In genomic region chr2:30677231-30677630, GRCh38 we compare ENCODE assay signal across 31 cellular contexts.
"Had no signal": no experiment of that assay in that cellular context is flagged by ENCODE, and none has a peak within 500 bp of the region (broad histone marks: within the 10 kb centered on the region; RNA-seq: fewer than 3 reads in every experiment).

No MANE protein-coding gene starts in this region.

- H3K4me3 Mint-ChIP-seq: activated CD4-positive, alpha-beta T cell treated with anti-CD3 and anti-CD28 coated beads, Interleukin-2, amount 10 ng/mL, durations not matched to agents 24 days and 14 days; activated CD8-positive, alpha-beta T cell treated with anti-CD3 and anti-CD28 coated beads for 36 hours; activated naive CD4-positive, alpha-beta T cell treated with anti-CD3 and anti-CD28 coated beads, Interleukin-2, amount 50 U/mL, for 24 hours; activated T-cell treated with anti-CD3 and anti-CD28 coated beads, Interleukin-2, amount 50 U/mL, for 72 hours; activated T-helper 17 cell treated with anti-CD3 and anti-CD28 coated beads, Interleukin-2, amount 50 U/mL, for 72 hours; brain had no signal

- H3K9me3 ChIP-seq: Peyer's patch, SJSA1 had no signal

- H3K36me3 ChIP-seq: MG63, Peyer's patch, SJSA1 had no signal

- H3K4me1 Mint-ChIP-seq: activated CD4-positive, alpha-beta T cell treated with anti-CD3 and anti-CD28 coated beads, Interleukin-2, amount 10 ng/mL, durations not matched to agents 24 days and 14 days; activated naive CD4-positive, alpha-beta T cell treated with anti-CD3 and anti-CD28 coated beads, Interleukin-2, amount 50 U/mL, for 24 hours; activated T-helper 17 cell treated with anti-CD3 and anti-CD28 coated beads, Interleukin-2, amount 50 U/mL, for 72 hours had no signal

- H3K27me3 ChIP-seq: MG63, Peyer's patch, SJSA1 had no signal

- FAIRE-seq: bronchial epithelial cell, TTC549 had no signal

- H3K36me3 Mint-ChIP-seq: activated naive CD4-positive, alpha-beta T cell treated with anti-CD3 and anti-CD28 coated beads, Interleukin-2, amount 50 U/mL, for 24 hours had no signal

- H3K4me1 ChIP-seq: Peyer's patch had no signal

- H3K27ac Mint-ChIP-seq: activated CD4-positive, alpha-beta T cell treated with anti-CD3 and anti-CD28 coated beads, Interleukin-2, amount 10 ng/mL, durations not matched to agents 24 days and 14 days; activated CD8-positive, alpha-beta T cell treated with anti-CD3 and anti-CD28 coated beads for 36 hours; activated naive CD4-positive, alpha-beta T cell treated with anti-CD3 and anti-CD28 coated beads, Interleukin-2, amount 50 U/mL, for 24 hours; activated T-cell treated with anti-CD3 and anti-CD28 coated beads, Interleukin-2, amount 50 U/mL, for 72 hours; activated T-helper 17 cell treated with anti-CD3 and anti-CD28 coated beads, Interleukin-2, amount 50 U/mL, for 72 hours had no signal

- ATAC-seq: activated CD8-positive, alpha-beta T cell treated with anti-CD3 and anti-CD28 coated beads for 36 hours; activated T-cell treated with anti-CD3 and anti-CD28 coated beads, Interleukin-2, amount 50 U/mL, for 72 hours; activated T-helper 17 cell treated with anti-CD3 and anti-CD28 coated beads, Interleukin-2, amount 50 U/mL, for 72 hours; PC-3 had no signal

- H3K27ac ChIP-seq: Peyer's patch, SJSA1 had no signal

- H3K4me3 ChIP-seq: MG63, Peyer's patch, SJSA1 had no signal

- DNase-seq: activated CD4-positive, alpha-beta T cell treated with anti-CD3 and anti-CD28 coated beads, Interleukin-2, amount 10 ng/mL, durations not matched to agents 24 days and 14 days; activated CD4-positive, alpha-beta T cell treated with anti-CD3 and anti-CD28 coated beads, Interleukin-2, amount 50 U/mL, for 4 hours; activated CD8-positive, alpha-beta T cell treated with anti-CD3 and anti-CD28 coated beads for 36 hours; activated effector memory CD4-positive, alpha-beta T cell treated with anti-CD3 and anti-CD28 coated beads, Interleukin-2, amount 50 U/mL, for 16 hours; activated naive CD4-positive, alpha-beta T cell treated with Interleukin-2 at 50 U/mL for 16 hours; activated T-cell treated with anti-CD3 and anti-CD28 coated beads, Interleukin-2, amount 50 U/mL, for 1 hour; activated T-cell treated with anti-CD3 and anti-CD28 coated beads, Interleukin-2, amount 50 U/mL, for 72 hours; anterior cingulate cortex; caudate nucleus; Kasumi-1; KG1; MG63; NCI-H1048; NCI-H1105 treated with DMSO at 0.1 percent for 48 hours; NCI-H1436; NCI-H1694; NCI-H1930; NCI-H2081 treated with DMSO at 0.1 percent for 48 hours; NCI-H345; NCI-H524 treated with DMSO at 0.1 percent for 48 hours; PC-3; Peyer's patch; RPMI8226; SHP77 treated with DMSO at 0.1 percent for 48 hours; T1000 had no signal

- H3K9me3 Mint-ChIP-seq: activated CD4-positive, alpha-beta T cell treated with anti-CD3 and anti-CD28 coated beads, Interleukin-2, amount 10 ng/mL, durations not matched to agents 24 days and 14 days; activated CD8-positive, alpha-beta T cell treated with anti-CD3 and anti-CD28 coated beads for 36 hours; activated naive CD4-positive, alpha-beta T cell treated with anti-CD3 and anti-CD28 coated beads, Interleukin-2, amount 50 U/mL, for 24 hours; activated T-cell treated with anti-CD3 and anti-CD28 coated beads, Interleukin-2, amount 50 U/mL, for 72 hours; activated T-helper 17 cell treated with anti-CD3 and anti-CD28 coated beads, Interleukin-2, amount 50 U/mL, for 72 hours had no signal
